ENCODE assay signal across 10 cellular contexts in the genomic region with DNA sequence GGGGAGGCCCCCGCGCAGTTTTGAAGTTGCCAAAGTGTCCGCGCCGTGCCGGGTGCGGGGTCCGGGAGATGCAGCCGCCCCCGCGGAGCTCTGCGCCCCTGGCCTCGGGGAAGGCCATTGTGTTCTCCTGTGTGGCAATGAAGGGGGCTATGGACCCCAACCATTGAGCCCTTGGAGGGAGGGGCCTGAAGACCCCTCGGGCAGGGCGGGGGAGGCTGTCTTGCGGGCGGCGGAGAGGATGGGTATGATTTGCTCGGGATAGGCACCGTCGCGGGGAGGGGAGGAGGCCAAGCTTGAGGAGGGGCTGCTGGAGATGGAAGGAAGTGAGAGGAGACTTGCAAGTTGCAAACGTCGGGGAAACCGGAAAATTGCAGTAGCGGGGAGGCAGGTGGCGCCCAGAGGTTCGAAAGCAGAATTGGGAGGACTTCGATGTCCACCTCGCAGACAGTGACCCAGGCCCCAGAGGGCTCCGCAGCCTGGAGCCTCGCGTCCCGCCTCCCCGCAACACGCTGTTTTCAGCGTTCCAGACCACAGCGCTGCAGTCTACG.
DNase-seq lines count a peak whose midpoint lies in the region; ATAC-seq, FAIRE-seq and TF ChIP-seq lines count a peak whose summit lies in the region.
"Had no signal": no experiment of that assay in that cellular context is flagged by ENCODE, and none has a peak within 500 bp of the region (broad histone marks: within the 10 kb centered on the region; RNA-seq: fewer than 3 reads in every experiment).

No MANE protein-coding gene starts in this region.

- FAIRE-seq in D721Med (lab: Jason Lieb, UNC): no peak

- ATAC-seq in stimulated activated naive CD8-positive, alpha-beta T cell treated with anti-CD3 and anti-CD28 coated beads, Interleukin-15, amount 100 ng/mL, for 72 hours: peak; percentile 49

- H3K4me1 Mint-ChIP-seq in activated naive CD8-positive, alpha-beta T cell (ENCODE audit: low read depth): peaks cover 84% of the 10 kb centered on the region
- peaks cover 83% of the 10 kb centered on the region for H3K4me1 Mint-ChIP-seq in stimulated activated naive CD8-positive, alpha-beta T cell treated with anti-CD3 and anti-CD28 coated beads, Interleukin-15, amount 100 ng/mL, for 72 hours

- H3K4me3 Mint-ChIP-seq in activated naive CD8-positive, alpha-beta T cell: peak overlapping the region; percentile 85
- H3K4me3 Mint-ChIP-seq in stimulated activated naive CD8-positive, alpha-beta T cell treated with anti-CD3 and anti-CD28 coated beads, Interleukin-15, amount 100 ng/mL, for 72 hours: peak overlapping the region; percentile 84 to 88

- peak overlapping the region; percentile 99 for H3K27ac Mint-ChIP-seq in activated naive CD8-positive, alpha-beta T cell
- H3K27ac Mint-ChIP-seq in stimulated activated naive CD8-positive, alpha-beta T cell treated with anti-CD3 and anti-CD28 coated beads, Interleukin-15, amount 100 ng/mL, for 72 hours: peak overlapping the region; percentile 77 to 85

- H3K36me3 Mint-ChIP-seq in activated naive CD8-positive, alpha-beta T cell: peaks cover 4% of the 10 kb centered on the region

- TF ChIP-seq CTCF in D721Med (IDR thresholded peaks at IDR 0.05; ENCODE audit: insufficient read depth, missing control alignments): no peak

- DNase-seq in T-helper 1 cell (peak in 4 of 5 donors; percentile 36 to 69 (median 57)), iPS-NIHi11 (ENCODE audit: low spot score) (peak; percentile 59), D721Med (ENCODE audit: insufficient read length, low spot score) (no peak), NCI-H510A treated with DMSO at 0.1 percent for 48 hours (lab: John Stamatoyannopoulos, UW) (no peak), DMS114 treated with DMSO at 0.1 percent for 48 hours (lab: John Stamatoyannopoulos, UW; ENCODE audit: unreplicated experiment) (no peak)
- DNase-seq in stimulated activated naive CD8-positive, alpha-beta T cell treated with anti-CD3 and anti-CD28 coated beads, Interleukin-15, amount 100 ng/mL, for 72 hours: peak in 1 of 2 donors; percentile 50
- DNase-seq: NCI-H187, SHP77 treated with DMSO at 0.1 percent for 48 hours, tibial artery had no signal

- H3K9me3 Mint-ChIP-seq in activated naive CD8-positive, alpha-beta T cell (ENCODE audit: low read depth): no peaks in the 10 kb centered on the region
- no peaks in the 10 kb centered on the region for H3K9me3 Mint-ChIP-seq in stimulated activated naive CD8-positive, alpha-beta T cell treated with anti-CD3 and anti-CD28 coated beads, Interleukin-15, amount 100 ng/mL, for 72 hours

- H3K27me3 Mint-ChIP-seq in activated naive CD8-positive, alpha-beta T cell: no peaks in the 10 kb centered on the region
- H3K27me3 Mint-ChIP-seq in stimulated activated naive CD8-positive, alpha-beta T cell treated with anti-CD3 and anti-CD28 coated beads, Interleukin-15, amount 100 ng/mL, for 72 hours: no peaks in the 10 kb centered on the region

Comparison
In these comparisons a context has a peak if more than half of its experiments do, and no peak if none do; other contexts are left out.
1. DNase-seq: peak in T-helper 1 cell (4 of 5) and iPS-NIHi11 (single experiment); none in D721Med (single experiment), NCI-H510A treated with DMSO at 0.1 percent for 48 hours (single experiment) and DMS114 treated with DMSO at 0.1 percent for 48 hours (single experiment).